In genomic region chr4:70722199-70722791, GRCh38 we compare ENCODE assay signal across 8 cellular contexts. TPM values are rescaled to one million over a fixed set of nuclear protein-coding genes. Genes with fewer than 3 reads are reported as not detected.
DNase-seq lines count a peak whose midpoint lies in the region; ATAC-seq and TF ChIP-seq lines count a peak whose summit lies in the region.

No MANE protein-coding gene starts in this region.

- peaks cover 4% of the 10 kb centered on the region for H3K4me1 ChIP-seq in rectal smooth muscle tissue (ENCODE audit: control insufficient read depth, insufficient read depth, low read length)
- no peaks in the 10 kb centered on the region for H3K4me1 ChIP-seq in Peyer's patch

- intact Hi-C loops in Right ventricle myocardium inferior (cut with DNase I) = no loop called here
- intact Hi-C loops in cardiac septum (cut with DNase I) = no loop called here

- no peaks in the 10 kb centered on the region for H3K27me3 ChIP-seq in rectal smooth muscle tissue (ENCODE audit: control insufficient read depth, insufficient read depth, low read length)
- H3K27me3 ChIP-seq in Peyer's patch = no peaks in the 10 kb centered on the region

- H3K9me3 ChIP-seq in Peyer's patch = no peaks in the 10 kb centered on the region

- H3K4me3 ChIP-seq in rectal smooth muscle tissue (ENCODE audit: low read length) = peak overlapping the region; percentile 64
- H3K4me3 ChIP-seq in Peyer's patch = peak overlapping the region in 2 of 4 donors; percentile 7 to 30

- H3K36me3 ChIP-seq in rectal smooth muscle tissue (ENCODE audit: control insufficient read depth, insufficient read depth, low read length) = peaks cover 3% of the 10 kb centered on the region
- no peaks in the 10 kb centered on the region for H3K36me3 ChIP-seq in Peyer's patch

- H3K27ac ChIP-seq in rectal smooth muscle tissue (ENCODE audit: low read depth, low read length) (peak overlapping the region; percentile 74), Peyer's patch (peak overlapping the region in 1 of 4 donors; percentile 57)

- no peak for TF ChIP-seq CTCF in Peyer's patch (IDR thresholded peaks at IDR 0.05)

- TF ChIP-seq POLR2A in Peyer's patch (IDR thresholded peaks at IDR 0.05) = no peak

- no peak overlapping the region for H3K9ac ChIP-seq in rectal smooth muscle tissue (ENCODE audit: low read length)

- DNase-seq in Right ventricle myocardium inferior (ENCODE audit: missing footprints) (no peak), cardiac septum (ENCODE audit: low spot score) (no peak), fibroblast of the conjunctiva (ENCODE audit: low read depth) (peak; percentile 65), Peyer's patch (no peak), cortex of kidney (lab: John Stamatoyannopoulos, UW) (no peak)
- peak; percentile 53 for DNase-seq in activated CD8-positive, alpha-beta memory T cell treated with anti-CD3 and anti-CD28 coated beads, Interleukin-2, amount 50 U/mL, for 4 hours

- ATAC-seq in Right ventricle myocardium inferior = peak; percentile 50
- no peak for ATAC-seq in GM18511 (IDR thresholded peaks at IDR 0.05; ENCODE audit: unreplicated experiment)

RNA-seq across cellular contexts. Expression of gene RUFY3, which starts 0.5 kb away (rescaled TPM):
- total RNA-seq in Right ventricle myocardium inferior (23.0 TPM), cardiac septum (26.1 TPM), Peyer's patch (100 to 1,000 TPM in 1 of 4 donors, 10 to 100 TPM in 3; 36.1 to 113 (median 47.1) TPM)

RNA-seq across cellular contexts. Expression of gene UTP3, which starts 34.0 kb away (rescaled TPM):
- total RNA-seq in Right ventricle myocardium inferior (14.8 TPM), cardiac septum (22.8 TPM), Peyer's patch (10 to 100 TPM; 13.3 to 37.1 (median 15.6) TPM)

RNA-seq across cellular contexts. Expression of gene JCHAIN, which starts 56.0 kb away (rescaled TPM):
- total RNA-seq in Right ventricle myocardium inferior (6.5 TPM), cardiac septum (1.5 TPM), Peyer's patch (100 to 1,000 TPM in 2 of 4 donors, 10 to 100 TPM in 2; 15.9 to 326 (median 89.6) TPM)

Comparison
In these comparisons a context has a peak if more than half of its experiments do, and no peak if none do; other contexts are left out.
1. DNase-seq: peak in activated CD8-positive, alpha-beta memory T cell treated with anti-CD3 and anti-CD28 coated beads, Interleukin-2, amount 50 U/mL, for 4 hours (single experiment) and fibroblast of the conjunctiva (single experiment); none in Right ventricle myocardium inferior (single experiment), cardiac septum (single experiment), Peyer's patch (0 of 3) and cortex of kidney (single experiment).